30 cellular contexts compared by ENCODE assay signal in genomic region chr22:30285846-30286200, GRCh38. TPM values are rescaled to one million over a fixed set of nuclear protein-coding genes. Genes with fewer than 3 reads are reported as not detected.
"Had no signal": no experiment of that assay in that cellular context is flagged by ENCODE, and none has a peak within 500 bp of the region (broad histone marks: within the 10 kb centered on the region; RNA-seq: fewer than 3 reads in every experiment).

No MANE protein-coding gene starts in this region.

- H3K9me3 Mint-ChIP-seq: dendritic cell treated with granulocyte-macrophage colony-stimulating factor and Interleukin-4, amounts not matched to agents 40 ng/mL and 50 ng/mL, for 4 days; mesothelial cell of epicardium; naive B cell; natural killer cell treated with Interleukin-12 subunit alpha and Interleukin-12 subunit beta and Interleukin-15 and Interleukin-18, amount 100 ng/mL, for 72 hours; neural crest cell; stimulated activated memory B cell treated with anti-CD40 and anti-IgM and Interleukin-4, amounts not matched to agents 10 μg/mL and 1 μg/mL and 100 μg/mL, for 72 hours had no signal

- H3K27ac Mint-ChIP-seq: mesothelial cell of epicardium; natural killer cell treated with Interleukin-12 subunit alpha and Interleukin-12 subunit beta and Interleukin-15 and Interleukin-18, amount 100 ng/mL, for 72 hours; stimulated activated memory B cell treated with anti-CD40 and anti-IgM and Interleukin-4, amounts not matched to agents 10 μg/mL and 1 μg/mL and 100 μg/mL, for 72 hours had no signal

- H3K9me3 ChIP-seq: colonic mucosa, esophagus muscularis mucosa, mucosa of descending colon, prostate gland, right atrium auricular region, thoracic aorta, tibial nerve, upper lobe of left lung had no signal

- ATAC-seq: left ventricle myocardium superior; mucosa of descending colon; natural killer cell treated with Interleukin-12 subunit alpha and Interleukin-12 subunit beta and Interleukin-15 and Interleukin-18, amount 100 ng/mL, for 72 hours; sciatic nerve; stimulated activated memory B cell treated with anti-CD40 and anti-IgM and Interleukin-4, amounts not matched to agents 10 μg/mL and 1 μg/mL and 100 μg/mL, for 72 hours; stimulated activated naive CD8-positive, alpha-beta T cell treated with anti-CD3 and anti-CD28 coated beads, Interleukin-15, Interleukin-2, amounts not matched to agents 100 U/mL and 50 U/mL, for 24 hours had no signal

- DNase-seq: colonic mucosa; effector memory CD4-positive, alpha-beta T cell; left ventricle myocardium superior; mesenchymal stem cell; mucosa of descending colon; naive B cell; stimulated activated CD4-positive, alpha-beta T cell treated with anti-CD3 and anti-CD28 coated beads, Interleukin-12 subunit alpha, Interleukin-12 subunit beta, amount 100 ng/mL, for 4 hours; stimulated activated CD4-positive, alpha-beta T cell treated with anti-CD3 and anti-CD28 coated beads, Interleukin-1b, Interleukin-23, amount 100 ng/mL, for 48 hours; stimulated activated CD4-positive, alpha-beta T cell treated with anti-CD3 and anti-CD28 coated beads, Interleukin-4, amount 100 ng/mL, for 24 hours; stimulated activated naive CD8-positive, alpha-beta T cell treated with anti-CD3 and anti-CD28 coated beads, Interleukin-15, Interleukin-2, amounts not matched to agents 100 U/mL and 50 U/mL, for 24 hours; upper lobe of left lung had no signal

- H3K4me3 Mint-ChIP-seq: dendritic cell treated with granulocyte-macrophage colony-stimulating factor and Interleukin-4, amounts not matched to agents 40 ng/mL and 50 ng/mL, for 4 days; mesothelial cell of epicardium; natural killer cell treated with Interleukin-12 subunit alpha and Interleukin-12 subunit beta and Interleukin-15 and Interleukin-18, amount 100 ng/mL, for 72 hours; stimulated activated memory B cell treated with anti-CD40 and anti-IgM and Interleukin-4, amounts not matched to agents 10 μg/mL and 1 μg/mL and 100 μg/mL, for 72 hours had no signal

- H3K36me3 ChIP-seq: colonic mucosa, right atrium auricular region had no signal

- H3K4me2 ChIP-seq: smooth muscle cell had no signal

- H3K27me3 ChIP-seq: colonic mucosa, esophagus muscularis mucosa, right atrium auricular region, tibial nerve, upper lobe of left lung had no signal

- H3K27ac ChIP-seq: colonic mucosa, esophagus muscularis mucosa, prostate gland, right atrium auricular region, thoracic aorta, tibial nerve, upper lobe of left lung had no signal

- H3K4me3 ChIP-seq: colonic mucosa, esophagus muscularis mucosa, mucosa of descending colon, prostate gland, right atrium auricular region, smooth muscle cell, thoracic aorta, tibial nerve, upper lobe of left lung had no signal

- H3K27me3 Mint-ChIP-seq: naive B cell; natural killer cell treated with Interleukin-12 subunit alpha and Interleukin-12 subunit beta and Interleukin-15 and Interleukin-18, amount 100 ng/mL, for 72 hours had no signal

- H3K36me3 Mint-ChIP-seq: natural killer cell treated with Interleukin-12 subunit alpha and Interleukin-12 subunit beta and Interleukin-15 and Interleukin-18, amount 100 ng/mL, for 72 hours had no signal

RNA-seq across cellular contexts. Expression of gene OSM, which starts 19.2 kb away (rescaled TPM):
- total RNA-seq: chondrocyte, endothelial cell of umbilical vein, epithelial cell of proximal tubule, left ventricle myocardium superior, lung microvascular endothelial cell, mesothelial cell of epicardium, neural crest cell, osteocyte had no signal
- polyA plus RNA-seq: endothelial cell of umbilical vein, keratinocyte had no signal

RNA-seq across cellular contexts. Expression of gene LIF, which starts 39.3 kb away (rescaled TPM):
- total RNA-seq: frontal cortex had no signal
